ENCODE assay signal across 8 cellular contexts in the genomic region with DNA sequence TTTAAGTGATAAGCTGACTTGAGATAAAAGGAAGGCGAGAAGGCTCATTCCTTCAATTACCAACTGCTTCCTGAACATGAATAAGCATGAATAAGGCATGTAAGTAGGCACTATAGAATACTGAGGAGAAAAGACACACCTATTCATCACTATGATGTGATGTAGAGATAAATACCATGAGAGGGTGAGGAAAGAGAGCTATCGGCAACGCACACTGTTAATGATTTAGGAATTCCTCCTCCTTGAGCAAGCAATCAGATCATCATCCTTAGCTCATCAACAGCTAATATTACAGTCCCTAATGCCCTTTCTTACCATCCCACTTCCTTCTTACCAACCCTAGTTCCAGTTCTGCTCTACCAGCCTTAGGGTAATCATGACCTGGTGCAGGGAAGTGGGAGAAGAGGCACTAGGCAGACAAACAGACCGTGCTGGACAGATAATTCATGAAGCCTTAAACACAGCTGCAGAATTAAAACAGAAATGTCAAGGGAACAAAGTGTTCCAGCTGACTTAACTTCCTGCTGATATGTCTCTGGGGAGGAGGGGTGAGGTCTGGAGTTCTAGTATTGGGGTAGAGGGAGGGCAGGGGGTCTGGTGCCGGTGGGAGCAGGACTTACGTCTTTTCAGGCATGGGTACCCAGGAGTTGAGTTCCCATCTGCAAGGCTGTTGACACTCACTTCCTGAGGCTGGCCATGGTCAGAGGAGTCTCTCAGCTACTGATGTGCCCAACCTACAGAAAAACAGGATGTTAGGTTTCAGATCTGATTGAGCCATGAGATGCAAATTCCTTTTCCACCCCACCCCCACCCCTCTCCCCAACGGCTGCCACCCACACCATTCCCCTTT. TPM values are rescaled to one million over a fixed set of nuclear protein-coding genes. Genes with fewer than 3 reads are reported as not detected.
DNase-seq lines count a peak whose midpoint lies in the region; ATAC-seq and TF ChIP-seq lines count a peak whose summit lies in the region.

No MANE protein-coding gene starts in this region.

- TF ChIP-seq CTCF in Panc1 (IDR thresholded peaks at IDR 0.05) (no peak), ascending aorta (IDR thresholded peaks at IDR 0.05) (no peak)

- H3K27me3 ChIP-seq in Panc1 (ENCODE audit: control insufficient read depth, insufficient read depth, low read length), result no peaks in the 10 kb centered on the region
- no peaks in the 10 kb centered on the region for H3K27me3 ChIP-seq in effector memory CD4-positive, alpha-beta T cell (replicated peaks; ENCODE audit: control insufficient read depth, insufficient read depth, low read length, poor library complexity, severe bottlenecking)
- no peaks in the 10 kb centered on the region for H3K27me3 ChIP-seq in naive thymus-derived CD4-positive, alpha-beta T cell (ENCODE audit: control insufficient read depth in 2 of 2, insufficient read depth in 2 of 2, low read length in 2 of 2)
- H3K27me3 ChIP-seq in ascending aorta, result no peaks in the 10 kb centered on the region

- H3K9me3 ChIP-seq in Panc1 (ENCODE audit: control insufficient read depth, insufficient read depth, low read depth, low read length) (no peaks in the 10 kb centered on the region), ascending aorta (no peaks in the 10 kb centered on the region)
- H3K9me3 ChIP-seq in effector memory CD4-positive, alpha-beta T cell (ENCODE audit: control insufficient read depth, low read length), result no peaks in the 10 kb centered on the region
- H3K9me3 ChIP-seq in naive thymus-derived CD4-positive, alpha-beta T cell (ENCODE audit: control insufficient read depth in 2 of 3, low read length in 3 of 3), result no peaks in the 10 kb centered on the region

- H3K4me3 ChIP-seq in Panc1 (ENCODE audit: low read depth in 2 of 2, low read length in 2 of 2), result no peak overlapping the region
- H3K4me3 ChIP-seq in effector memory CD4-positive, alpha-beta T cell (ENCODE audit: insufficient read depth, low read depth, low read length, poor library complexity, severe bottlenecking), result peak overlapping the region; percentile 26
- peak overlapping the region; percentile 14 for H3K4me3 ChIP-seq in naive thymus-derived CD4-positive, alpha-beta T cell (ENCODE audit: low read length)
- H3K4me3 ChIP-seq in ascending aorta, result no peak overlapping the region

- peak overlapping the region; percentile 83 to 96 (median 90) for H3K27ac Mint-ChIP-seq in naive thymus-derived CD4-positive, alpha-beta T cell

- peaks cover 46 to 82% (median 68%) of the 10 kb centered on the region in 7 donors for H3K4me1 Mint-ChIP-seq in naive thymus-derived CD4-positive, alpha-beta T cell

- ATAC-seq in GM18502 (IDR thresholded peaks at IDR 0.05; ENCODE audit: poor library complexity, unreplicated experiment), result peak; percentile 81
- ATAC-seq in HG02623 (IDR thresholded peaks at IDR 0.05; ENCODE audit: unreplicated experiment), result peak; percentile 56
- 0 out of 2 replicates have a peak, but pooled peaks have one; percentile 30 for ATAC-seq in Panc1
- ATAC-seq in naive thymus-derived CD4-positive, alpha-beta T cell, result peak; percentile 85

- DNase-seq in Panc1 (ENCODE audit: low read depth, low spot score) (no peak), ascending aorta (ENCODE audit: low spot score in 2 of 2) (no peak), midbrain (lab: John Stamatoyannopoulos, UW) (no peak), NCI-H146 treated with DMSO at 0.1 percent for 48 hours (lab: John Stamatoyannopoulos, UW; ENCODE audit: unreplicated experiment) (no peak)
- no peak for DNase-seq in effector memory CD4-positive, alpha-beta T cell
- DNase-seq in naive thymus-derived CD4-positive, alpha-beta T cell, result peak in 3 of 9 donors; percentile 22 to 28 (median 22)

- no peaks in the 10 kb centered on the region for H3K27me3 Mint-ChIP-seq in naive thymus-derived CD4-positive, alpha-beta T cell

- H3K36me3 ChIP-seq in Panc1 (ENCODE audit: control insufficient read depth, insufficient read depth, low read length) (no peaks in the 10 kb centered on the region), ascending aorta (no peaks in the 10 kb centered on the region)
- H3K36me3 ChIP-seq in effector memory CD4-positive, alpha-beta T cell (ENCODE audit: control insufficient read depth, insufficient read depth, low read length), result no peaks in the 10 kb centered on the region
- H3K36me3 ChIP-seq in naive thymus-derived CD4-positive, alpha-beta T cell (ENCODE audit: control insufficient read depth in 2 of 3, insufficient read depth in 3 of 3, low read length in 3 of 3), result no peaks in the 10 kb centered on the region

- in situ Hi-C loops in Panc1 (cut with HindIII; ENCODE audit: low pct_unique_long_range_greater_than_20kb, low sequenced_read_pairs), result no loop called here

- H3K9me3 Mint-ChIP-seq in naive thymus-derived CD4-positive, alpha-beta T cell, result peaks cover 0 to 7% (median 0%) of the 10 kb centered on the region in 11 donors

- peak overlapping the region; percentile 73 to 96 (median 78) for H3K4me3 Mint-ChIP-seq in naive thymus-derived CD4-positive, alpha-beta T cell

- CTCF ChIA-PET in Panc1 (lab: Charles Lee), result no interaction called here
- CTCF ChIA-PET in naive thymus-derived CD4-positive, alpha-beta T cell (lab: Charles Lee), result interaction anchor here (0.6 to 6.3 kb wide), 10 partner anchors 9 to 109 kb away, joined by 3 to 47 read pairs (median 5); no protein-coding TSS in a partner anchor

- H3K27ac ChIP-seq in Panc1 (ENCODE audit: low read length) (no peak overlapping the region), ascending aorta (no peak overlapping the region)
- peak overlapping the region; percentile 28 for H3K27ac ChIP-seq in effector memory CD4-positive, alpha-beta T cell (ENCODE audit: insufficient read depth, low read length, poor library complexity, severe bottlenecking)
- peak overlapping the region; percentile 66 for H3K27ac ChIP-seq in naive thymus-derived CD4-positive, alpha-beta T cell (ENCODE audit: low read depth, low read length)

- peaks cover 0 to 32% (median 0%) of the 10 kb centered on the region in 5 donors for H3K36me3 Mint-ChIP-seq in naive thymus-derived CD4-positive, alpha-beta T cell

- BruUV-seq in Panc1 (replicated peaks; lab: Mats Ljungman, UMichigan), result no TSS peak

- POLR2A ChIA-PET in Panc1 (lab: Charles Lee), result no interaction called here
- POLR2A ChIA-PET in naive thymus-derived CD4-positive, alpha-beta T cell (lab: Charles Lee), result interaction anchor here (0.9 to 7.7 kb wide), 6 partner anchors 9 to 170 kb away, joined by 3 to 254 read pairs (median 4); a partner anchor contains a TSS

- H3K4me1 ChIP-seq in Panc1 (ENCODE audit: control insufficient read depth, insufficient read depth, low read length) (no peaks in the 10 kb centered on the region), ascending aorta (peaks cover 0 to 2% of the 10 kb centered on the region in 2 donors)
- H3K4me1 ChIP-seq in effector memory CD4-positive, alpha-beta T cell (ENCODE audit: control insufficient read depth, insufficient read depth, low read length, poor library complexity, severe bottlenecking), result peaks cover 26% of the 10 kb centered on the region
- H3K4me1 ChIP-seq in naive thymus-derived CD4-positive, alpha-beta T cell (ENCODE audit: control insufficient read depth in 2 of 2, insufficient read depth in 2 of 2, low read length in 2 of 2), result peaks cover 16 to 34% of the 10 kb centered on the region in 2 donors

- intact Hi-C loops in Panc1 (cut with micrococcal nuclease; ENCODE audit: unreplicated experiment) (no loop called here), ascending aorta (cut with DNase I) (no loop called here)
- intact Hi-C loops in naive thymus-derived CD4-positive, alpha-beta T cell (cut with micrococcal nuclease), result loop anchor here (1.0 kb wide), 4 partner anchors 11 to 17 kb away; no protein-coding TSS in a partner anchor

RNA-seq across cellular contexts. Expression of a gene that starts 12.7 kb away (rescaled TPM):
- 1.4 TPM for total RNA-seq in Panc1 (2021; ENCODE audit: unreplicated experiment)
- polyA plus RNA-seq in Panc1 (2012; ENCODE audit: insufficient read length), result 1.3 TPM
- total RNA-seq in naive thymus-derived CD4-positive, alpha-beta T cell, result 100 to 1,000 TPM in 4 of 5 experiments, 10 to 100 TPM in 1; 75.0 to 153 (median 140) TPM
- polyA plus RNA-seq in naive thymus-derived CD4-positive, alpha-beta T cell, result 100 to 1,000 TPM in 1 of 2 donors, 10 to 100 TPM in 1; 94.7 to 135 TPM
- total RNA-seq in ascending aorta, result 36.8 TPM

Comparison
In these comparisons a context has a peak if more than half of its experiments do, and no peak if none do; other contexts are left out.
1. ATAC-seq: peak in every context shown above with its lines; median percentile 85 in naive thymus-derived CD4-positive, alpha-beta T cell; 81 in GM18502; 56 in HG02623; 30 in Panc1.
2. H3K27ac ChIP-seq: peak in effector memory CD4-positive, alpha-beta T cell (single experiment) and naive thymus-derived CD4-positive, alpha-beta T cell (single experiment); none in Panc1 (single experiment) and ascending aorta (0 of 2).
3. H3K4me3 ChIP-seq: peak in effector memory CD4-positive, alpha-beta T cell (single experiment) and naive thymus-derived CD4-positive, alpha-beta T cell (single experiment); none in Panc1 (0 of 2) and ascending aorta (0 of 2).
4. RNA of a gene that starts 12.7 kb away (total RNA-seq): 75.0 to 153 TPM in naive thymus-derived CD4-positive, alpha-beta T cell and 36.8 TPM in ascending aorta (single experiment); 1.4 TPM in Panc1 (single experiment); every median in the first group is over 10 times any median in the second.
5. intact Hi-C loops: an anchor here in naive thymus-derived CD4-positive, alpha-beta T cell (1.0 kb wide); none called in Panc1 and ascending aorta.